ENCODE assay signal across 11 cellular contexts in genomic region chr13:51821666-51822065, GRCh38.
DNase-seq lines count a peak whose midpoint lies in the region; ATAC-seq lines count a peak whose summit lies in the region.
"Had no signal": no experiment of that assay in that cellular context is flagged by ENCODE, and none has a peak within 500 bp of the region (broad histone marks: within the 10 kb centered on the region; RNA-seq: fewer than 3 reads in every experiment).

No MANE protein-coding gene starts in this region.

- in situ Hi-C loops in HAP-1 (cut with MboI; ENCODE audit: low sequenced_read_pairs), result loop anchor here (5.0 kb wide), 1 partner anchor 301 kb away; no protein-coding TSS in a partner anchor

- H3K4me1 ChIP-seq in HAP-1, result peaks cover 3% of the 10 kb centered on the region; the same call in 1 of the 2 replicates
- H3K4me1 ChIP-seq: colonic mucosa had no signal

- no peaks in the 10 kb centered on the region for H3K9me3 ChIP-seq in HAP-1
- H3K9me3 ChIP-seq: colonic mucosa had no signal

- ATAC-seq in activated naive CD8-positive, alpha-beta T cell treated with anti-CD3 and anti-CD28 coated beads, Interleukin-2, amount 50 U/mL, for 24 hours, result no peak
- ATAC-seq in stimulated activated naive CD8-positive, alpha-beta T cell treated with anti-CD3 and anti-CD28 coated beads, Interleukin-15, amount 100 ng/mL, for 72 hours, result no peak

- H3K27me3 ChIP-seq in HAP-1 (ENCODE audit: low read depth), result peaks cover 18% of the 10 kb centered on the region
- H3K27me3 ChIP-seq: colonic mucosa had no signal

- H3K36me3 ChIP-seq in HAP-1 (replicated peaks), result no peaks in the 10 kb centered on the region
- H3K36me3 ChIP-seq: colonic mucosa had no signal

- H3K4me3 Mint-ChIP-seq in activated naive CD4-positive, alpha-beta T cell treated with anti-CD3 and anti-CD28 coated beads, Interleukin-2, amount 10 ng/mL, durations not matched to agents 7 days and 5 days, result peak overlapping the region; percentile 82
- H3K4me3 Mint-ChIP-seq in activated naive CD8-positive, alpha-beta T cell treated with anti-CD3 and anti-CD28 coated beads, Interleukin-2, amount 50 U/mL, for 24 hours, result peak overlapping the region; percentile 67
- peak overlapping the region; percentile 90 to 95 for H3K4me3 Mint-ChIP-seq in stimulated activated naive CD8-positive, alpha-beta T cell treated with anti-CD3 and anti-CD28 coated beads, Interleukin-15, amount 100 ng/mL, for 72 hours

- H3K27ac Mint-ChIP-seq in activated naive CD4-positive, alpha-beta T cell treated with anti-CD3 and anti-CD28 coated beads, Interleukin-2, amount 10 ng/mL, durations not matched to agents 7 days and 5 days, result peak overlapping the region; percentile 100
- H3K27ac Mint-ChIP-seq in activated naive CD8-positive, alpha-beta T cell treated with anti-CD3 and anti-CD28 coated beads, Interleukin-2, amount 50 U/mL, for 24 hours, result peak overlapping the region; percentile 96
- H3K27ac Mint-ChIP-seq in stimulated activated naive CD8-positive, alpha-beta T cell treated with anti-CD3 and anti-CD28 coated beads, Interleukin-15, amount 100 ng/mL, for 72 hours, result peak overlapping the region; percentile 28 to 94

- H3K4me3 ChIP-seq in HAP-1, result no peak overlapping the region
- H3K4me3 ChIP-seq: colonic mucosa had no signal

- peaks cover 30% of the 10 kb centered on the region for H3K36me3 Mint-ChIP-seq in activated naive CD4-positive, alpha-beta T cell treated with anti-CD3 and anti-CD28 coated beads, Interleukin-2, amount 10 ng/mL, durations not matched to agents 7 days and 5 days
- no peaks in the 10 kb centered on the region for H3K36me3 Mint-ChIP-seq in activated naive CD8-positive, alpha-beta T cell treated with anti-CD3 and anti-CD28 coated beads, Interleukin-2, amount 50 U/mL, for 24 hours (ENCODE audit: low read depth)

- peaks cover 95% of the 10 kb centered on the region for H3K4me1 Mint-ChIP-seq in activated naive CD4-positive, alpha-beta T cell treated with anti-CD3 and anti-CD28 coated beads, Interleukin-2, amount 10 ng/mL, durations not matched to agents 7 days and 5 days
- peaks cover 97% of the 10 kb centered on the region for H3K4me1 Mint-ChIP-seq in activated naive CD8-positive, alpha-beta T cell treated with anti-CD3 and anti-CD28 coated beads, Interleukin-2, amount 50 U/mL, for 24 hours
- H3K4me1 Mint-ChIP-seq in stimulated activated naive CD8-positive, alpha-beta T cell treated with anti-CD3 and anti-CD28 coated beads, Interleukin-15, amount 100 ng/mL, for 72 hours, result peaks cover 87% of the 10 kb centered on the region

- CTCF ChIA-PET in activated naive CD4-positive, alpha-beta T cell treated with anti-CD3 and anti-CD28 coated beads, Interleukin-2, amount 10 ng/mL, durations not matched to agents 7 days and 5 days (lab: Charles Lee), result interaction anchor here (1.4 to 2.9 kb wide), 4 partner anchors 10 to 28 kb away, joined by 4 to 13 read pairs (median 6); no protein-coding TSS in a partner anchor

- DNase-seq in activated naive CD4-positive, alpha-beta T cell treated with anti-CD3 and anti-CD28 coated beads, Interleukin-2, amount 10 ng/mL, durations not matched to agents 7 days and 5 days, result peak; percentile 53
- no peak for DNase-seq in activated naive CD4-positive, alpha-beta T cell treated with anti-CD3 and anti-CD28 coated beads, Interleukin-2, amount 50 U/mL, for 16 hours
- peak; percentile 84 for DNase-seq in NOMO-1 treated with DMSO at 0.1 percent for 48 hours (lab: John Stamatoyannopoulos, UW; ENCODE audit: unreplicated experiment)
- no peak for DNase-seq in activated naive CD8-positive, alpha-beta T cell treated with anti-CD3 and anti-CD28 coated beads, Interleukin-2, amount 50 U/mL, for 24 hours
- no peak for DNase-seq in stimulated activated naive CD8-positive, alpha-beta T cell treated with anti-CD3 and anti-CD28 coated beads, Interleukin-15, amount 100 ng/mL, for 72 hours
- no peak for DNase-seq in activated effector memory CD4-positive, alpha-beta T cell treated with anti-CD3 and anti-CD28 coated beads, Interleukin-2, amount 50 U/mL, for 16 hours
- DNase-seq in HAP-1 (ENCODE audit: low spot score in 2 of 2), result no peak
- DNase-seq in D341Med (ENCODE audit: low spot score), result no peak
- DNase-seq: activated effector memory CD4-positive, alpha-beta T cell treated with Interleukin-2 at 50 U/mL for 16 hours; colonic mucosa; islet precursor cell had no signal

- no peaks in the 10 kb centered on the region for H3K9me3 Mint-ChIP-seq in activated naive CD4-positive, alpha-beta T cell treated with anti-CD3 and anti-CD28 coated beads, Interleukin-2, amount 10 ng/mL, durations not matched to agents 7 days and 5 days
- H3K9me3 Mint-ChIP-seq in activated naive CD8-positive, alpha-beta T cell treated with anti-CD3 and anti-CD28 coated beads, Interleukin-2, amount 50 U/mL, for 24 hours, result no peaks in the 10 kb centered on the region
- no peaks in the 10 kb centered on the region for H3K9me3 Mint-ChIP-seq in stimulated activated naive CD8-positive, alpha-beta T cell treated with anti-CD3 and anti-CD28 coated beads, Interleukin-15, amount 100 ng/mL, for 72 hours

- no peaks in the 10 kb centered on the region for H3K27me3 Mint-ChIP-seq in activated naive CD4-positive, alpha-beta T cell treated with anti-CD3 and anti-CD28 coated beads, Interleukin-2, amount 10 ng/mL, durations not matched to agents 7 days and 5 days
- no peaks in the 10 kb centered on the region for H3K27me3 Mint-ChIP-seq in activated naive CD8-positive, alpha-beta T cell treated with anti-CD3 and anti-CD28 coated beads, Interleukin-2, amount 50 U/mL, for 24 hours
- no peaks in the 10 kb centered on the region for H3K27me3 Mint-ChIP-seq in stimulated activated naive CD8-positive, alpha-beta T cell treated with anti-CD3 and anti-CD28 coated beads, Interleukin-15, amount 100 ng/mL, for 72 hours

Comparison
In these comparisons a context has a peak if more than half of its experiments do, and no peak if none do; other contexts are left out.
1. DNase-seq: peak in activated naive CD4-positive, alpha-beta T cell treated with anti-CD3 and anti-CD28 coated beads, Interleukin-2, amount 10 ng/mL, durations not matched to agents 7 days and 5 days (single experiment) and NOMO-1 treated with DMSO at 0.1 percent for 48 hours (single experiment); none in activated naive CD4-positive, alpha-beta T cell treated with anti-CD3 and anti-CD28 coated beads, Interleukin-2, amount 50 U/mL, for 16 hours (single experiment), activated naive CD8-positive, alpha-beta T cell treated with anti-CD3 and anti-CD28 coated beads, Interleukin-2, amount 50 U/mL, for 24 hours (single experiment), stimulated activated naive CD8-positive, alpha-beta T cell treated with anti-CD3 and anti-CD28 coated beads, Interleukin-15, amount 100 ng/mL, for 72 hours (0 of 2), activated effector memory CD4-positive, alpha-beta T cell treated with anti-CD3 and anti-CD28 coated beads, Interleukin-2, amount 50 U/mL, for 16 hours (single experiment), HAP-1 (0 of 2) and D341Med (single experiment).
2. Peak in every context shown above with its lines, with median percentiles within 50 percentile points of each other: H3K27ac Mint-ChIP-seq and H3K4me3 Mint-ChIP-seq.